In the genomic region with DNA sequence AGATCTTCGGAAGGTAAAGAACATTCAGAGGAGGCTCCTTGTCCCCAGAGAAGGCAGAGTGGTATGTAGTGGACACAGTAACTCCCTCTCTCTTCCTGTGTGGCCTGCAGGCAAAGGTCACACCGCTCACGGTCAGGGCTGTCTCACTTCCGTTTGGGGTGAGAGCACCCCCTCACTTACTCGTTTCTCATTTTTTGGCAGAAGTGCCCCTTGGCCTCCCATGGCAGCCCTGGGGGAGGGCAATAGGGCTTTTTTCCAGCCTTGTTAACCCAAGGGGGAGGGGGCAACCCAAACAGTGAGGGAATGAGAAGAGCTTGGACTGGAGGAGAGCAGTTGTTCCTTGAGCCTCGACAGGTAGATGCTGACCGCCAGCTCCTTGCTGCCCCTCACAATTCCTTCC, we compare ENCODE assay signal across 9 cellular contexts. TPM values are rescaled to one million over a fixed set of nuclear protein-coding genes. Genes with fewer than 3 reads are reported as not detected.
DNase-seq lines count a peak whose midpoint lies in the region; ATAC-seq, FAIRE-seq and TF ChIP-seq lines count a peak whose summit lies in the region.
"Had no signal": no experiment of that assay in that cellular context is flagged by ENCODE, and none has a peak within 500 bp of the region (broad histone marks: within the 10 kb centered on the region; RNA-seq: fewer than 3 reads in every experiment).

No MANE protein-coding gene starts in this region.

- H3K4me1 Mint-ChIP-seq in T-helper 17 cell = peaks cover 21% of the 10 kb centered on the region
- peaks cover 64 to 70% of the 10 kb centered on the region in 2 donors for H3K4me1 Mint-ChIP-seq in immature natural killer cell
- no peaks in the 10 kb centered on the region for H3K4me1 Mint-ChIP-seq in progenitor cell of endocrine pancreas (ENCODE audit: low read depth)

- TF ChIP-seq CTCF in progenitor cell of endocrine pancreas (IDR thresholded peaks at IDR 0.05; ENCODE audit: unreplicated experiment) = no peak

- H3K27me3 Mint-ChIP-seq in T-helper 17 cell (no peaks in the 10 kb centered on the region), immature natural killer cell (ENCODE audit: low read depth in 3 of 3) (peaks cover 5 to 12% (median 9%) of the 10 kb centered on the region in 3 donors), progenitor cell of endocrine pancreas (peaks cover 27% of the 10 kb centered on the region)

- FAIRE-seq in GM19239 (lab: Jason Lieb, UNC) = peak; percentile 85

- H3K4me3 Mint-ChIP-seq in T-helper 17 cell (no peak overlapping the region), immature natural killer cell (peak overlapping the region; percentile 81 to 88 (median 87)), progenitor cell of endocrine pancreas (ENCODE audit: low read depth) (no peak overlapping the region)

- H3K9me3 Mint-ChIP-seq in immature natural killer cell (no peaks in the 10 kb centered on the region), progenitor cell of endocrine pancreas (ENCODE audit: low read depth) (no peaks in the 10 kb centered on the region)

- no peaks in the 10 kb centered on the region for H3K36me3 Mint-ChIP-seq in T-helper 17 cell (ENCODE audit: low read depth)
- H3K36me3 Mint-ChIP-seq in immature natural killer cell = no peaks in the 10 kb centered on the region
- no peaks in the 10 kb centered on the region for H3K36me3 Mint-ChIP-seq in progenitor cell of endocrine pancreas (ENCODE audit: insufficient read depth)

- H3K27ac Mint-ChIP-seq in T-helper 17 cell (peak overlapping the region; percentile 63), immature natural killer cell (peak overlapping the region; percentile 88 to 98 (median 96)), progenitor cell of endocrine pancreas (no peak overlapping the region)

- DNase-seq in GM19239 (ENCODE audit: insufficient read length, low spot score) = no peak
- DNase-seq in T-helper 17 cell = no peak
- peak; percentile 37 to 47 (median 44) for DNase-seq in immature natural killer cell
- peak; percentile 42 for DNase-seq in stimulated activated naive CD8-positive, alpha-beta T cell treated with anti-CD3 and anti-CD28 coated beads, Interleukin-15, Interleukin-2, amounts not matched to agents 100 U/mL and 50 U/mL, for 24 hours
- no peak for DNase-seq in activated effector memory CD4-positive, alpha-beta T cell treated with Interleukin-2 at 50 U/mL for 16 hours
- DNase-seq in progenitor cell of endocrine pancreas (ENCODE audit: low spot score, unreplicated experiment) = no peak
- DNase-seq: foreskin melanocyte, NCI-H187 had no signal

- no peaks in the 10 kb centered on the region for H3K9me3 ChIP-seq in T-helper 17 cell (ENCODE audit: control insufficient read depth, low read length, poor library complexity, severe bottlenecking)

- peak; percentile 46 for ATAC-seq in T-helper 17 cell
- ATAC-seq in stimulated activated naive CD8-positive, alpha-beta T cell treated with anti-CD3 and anti-CD28 coated beads, Interleukin-15, Interleukin-2, amounts not matched to agents 100 U/mL and 50 U/mL, for 24 hours = peak; percentile 8
- no peak for ATAC-seq in HG03520 (IDR thresholded peaks at IDR 0.05; ENCODE audit: unreplicated experiment)

RNA-seq across cellular contexts. Expression of a gene that starts 31.8 kb away (rescaled TPM):
- total RNA-seq in T-helper 17 cell (100 to 1,000 TPM; 382 to 467 TPM), progenitor cell of endocrine pancreas (not detected in 2 replicates)
- 1,000 to 10,000 TPM in 2 of 3 donors, 100 to 1,000 TPM in 1; 910 to 1,240 (median 1,143) TPM for polyA plus RNA-seq in immature natural killer cell

Comparison
In these comparisons a context has a peak if more than half of its experiments do, and no peak if none do; other contexts are left out.
1. DNase-seq: peak in immature natural killer cell (3 of 3) and stimulated activated naive CD8-positive, alpha-beta T cell treated with anti-CD3 and anti-CD28 coated beads, Interleukin-15, Interleukin-2, amounts not matched to agents 100 U/mL and 50 U/mL, for 24 hours (single experiment); none in GM19239 (single experiment), T-helper 17 cell (0 of 3), activated effector memory CD4-positive, alpha-beta T cell treated with Interleukin-2 at 50 U/mL for 16 hours (single experiment) and progenitor cell of endocrine pancreas (single experiment).
2. H3K4me3 Mint-ChIP-seq: peak in immature natural killer cell (5 of 5); none in T-helper 17 cell (single experiment) and progenitor cell of endocrine pancreas (single experiment).
3. RNA of a gene that starts 31.8 kb away (total RNA-seq): 382 to 467 TPM in T-helper 17 cell; not detected in progenitor cell of endocrine pancreas; every median in the first group is over 100 times any median in the second.